ENCODE assay signal across 8 cellular contexts in the genomic region with DNA sequence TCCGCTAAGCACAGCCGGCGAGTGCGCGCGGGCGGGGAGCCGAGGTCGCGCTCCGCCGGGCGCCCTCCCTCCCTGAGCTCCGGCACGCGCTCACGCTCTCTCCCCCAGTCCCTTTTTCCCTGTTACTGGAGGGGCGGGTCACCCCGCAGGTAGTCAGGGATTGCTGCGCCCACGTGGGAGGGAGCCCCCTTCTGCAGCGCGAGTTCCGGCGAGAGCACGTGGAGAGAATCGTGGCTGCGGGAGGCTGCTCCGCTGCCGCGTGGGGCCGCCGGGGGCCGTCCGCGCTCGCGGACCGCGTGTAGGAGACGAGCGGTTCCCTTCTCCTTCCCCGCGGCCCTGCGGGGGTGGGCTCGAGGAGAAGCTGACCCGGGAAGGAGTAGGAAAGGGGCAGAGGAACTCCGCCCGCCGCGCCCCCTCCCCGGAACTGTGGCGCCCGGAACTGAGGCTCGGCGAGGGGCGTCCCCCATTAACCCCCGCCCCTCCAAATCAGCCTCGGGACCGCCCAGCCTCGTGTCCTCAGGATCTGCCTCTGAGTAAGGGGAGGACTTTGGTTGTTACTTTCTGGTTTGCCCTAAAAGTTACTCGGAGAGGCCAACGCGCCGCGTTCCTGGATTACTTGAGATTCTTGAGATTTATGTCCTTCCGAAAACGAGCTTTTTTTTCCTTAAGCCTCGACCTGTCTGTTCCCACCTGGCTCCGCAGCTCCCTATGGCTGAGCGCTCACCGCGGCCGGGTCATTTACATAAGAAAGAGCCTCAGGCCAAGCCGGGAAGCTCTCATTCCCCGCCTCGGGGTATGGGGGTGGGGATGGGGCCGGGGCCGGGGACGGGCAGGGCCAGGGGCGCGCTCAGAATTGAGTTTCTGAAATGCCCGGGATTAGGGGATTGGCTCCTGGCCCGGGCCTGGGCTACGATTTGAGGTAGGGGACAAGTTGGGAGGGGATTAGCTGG. TPM values are rescaled to one million over a fixed set of nuclear protein-coding genes. Genes with fewer than 3 reads are reported as not detected.
A peak's percentile ranks its signal among the peaks of the same experiment; 100 is the strongest.
DNase-seq lines count a peak whose midpoint lies in the region; ATAC-seq, FAIRE-seq and TF ChIP-seq lines count a peak whose summit lies in the region.

No MANE protein-coding gene starts in this region.

- ATAC-seq in GM21529 (IDR thresholded peaks at IDR 0.05; ENCODE audit: unreplicated experiment) = peak; percentile 50

- H3K9me3 ChIP-seq in iPS DF 6.9 (ENCODE audit: control insufficient read depth, insufficient read depth, low read length) = no peaks in the 10 kb centered on the region
- no peaks in the 10 kb centered on the region for H3K9me3 ChIP-seq in spleen

- WGBS in iPS DF 6.9 (ENCODE audit: insufficient coverage, insufficient read length) = no CpG with 5 or more reads among the region's 85 CpGs
- 0 to 2% (median 1%) methylated on average over 47 to 85 of the region's 85 CpGs for WGBS in spleen, 5 donors

- TF ChIP-seq POLR2A in spleen (IDR thresholded peaks at IDR 0.05) (peak in 1 of 3 donors; percentile 0), H54 (IDR thresholded peaks at IDR 0.05; ENCODE audit: low read depth, low read length) (no peak)

- H3K27ac Mint-ChIP-seq in IgD-negative memory B cell = peak overlapping the region; percentile 85 to 94 (median 86)
- peak overlapping the region; percentile 97 for H3K27ac Mint-ChIP-seq in activated naive CD8-positive, alpha-beta T cell treated with anti-CD3 and anti-CD28 coated beads for 36 hours

- no peaks in the 10 kb centered on the region for H3K27me3 ChIP-seq in iPS DF 6.9 (ENCODE audit: control insufficient read depth, insufficient read depth, low read length)
- peaks cover 0 to 38% (median 11%) of the 10 kb centered on the region in 7 donors for H3K27me3 ChIP-seq in spleen (replicated peaks in 1 of 7)

- no peak overlapping the region for H3K27ac ChIP-seq in iPS DF 6.9 (ENCODE audit: low read length)
- H3K27ac ChIP-seq in spleen = peak overlapping the region; percentile 62 to 92 (median 88)

- H3K9me3 Mint-ChIP-seq in IgD-negative memory B cell = no peaks in the 10 kb centered on the region
- no peaks in the 10 kb centered on the region for H3K9me3 Mint-ChIP-seq in activated naive CD8-positive, alpha-beta T cell treated with anti-CD3 and anti-CD28 coated beads for 36 hours

- H3K4me1 ChIP-seq in iPS DF 6.9 (ENCODE audit: control insufficient read depth, insufficient read depth, low read length) (peaks cover 8% of the 10 kb centered on the region), spleen (peaks cover 13 to 75% (median 42%) of the 10 kb centered on the region in 6 donors)

- H3K4me3 Mint-ChIP-seq in IgD-negative memory B cell = peak overlapping the region; percentile 92 to 99 (median 98)
- peak overlapping the region; percentile 96 for H3K4me3 Mint-ChIP-seq in activated naive CD8-positive, alpha-beta T cell treated with anti-CD3 and anti-CD28 coated beads for 36 hours

- peak; percentile 79 for DNase-seq in ELR (ENCODE audit: low read depth)
- peak; percentile 40 for DNase-seq in SKM-1 treated with dmso at 0.1 percent for 144 hours (lab: John Stamatoyannopoulos, UW; ENCODE audit: unreplicated experiment)
- DNase-seq in activated naive CD8-positive, alpha-beta T cell treated with anti-CD3 and anti-CD28 coated beads for 36 hours = peak; percentile 81
- no peak for DNase-seq in iPS DF 6.9 (ENCODE audit: low read depth, low spot score)
- peak; percentile 91 for DNase-seq in spleen
- DNase-seq in H54 (ENCODE audit: insufficient read length, low spot score) = no peak

- no peaks in the 10 kb centered on the region for H3K36me3 Mint-ChIP-seq in IgD-negative memory B cell
- peaks cover 54% of the 10 kb centered on the region for H3K36me3 Mint-ChIP-seq in activated naive CD8-positive, alpha-beta T cell treated with anti-CD3 and anti-CD28 coated beads for 36 hours

- TF ChIP-seq CTCF in spleen (IDR thresholded peaks at IDR 0.05 in 8 of 11, conservative IDR thresholded peaks at IDR 0.05 in 3 of 11) = peak in 1 of 11 experiments; percentile 18

- peaks cover 22 to 23% (median 23%) of the 10 kb centered on the region in 3 donors for H3K4me1 Mint-ChIP-seq in IgD-negative memory B cell
- H3K4me1 Mint-ChIP-seq in activated naive CD8-positive, alpha-beta T cell treated with anti-CD3 and anti-CD28 coated beads for 36 hours = peaks cover 56% of the 10 kb centered on the region

- intact Hi-C loops in spleen (cut with DNase I; ENCODE audit: low total_unique reads) = no loop called here

- H3K4me3 ChIP-seq in iPS DF 6.9 (ENCODE audit: low read length) = peak overlapping the region; percentile 100
- peak overlapping the region; percentile 72 to 98 (median 88) for H3K4me3 ChIP-seq in spleen

- no peak for FAIRE-seq in H54 (lab: Jason Lieb, UNC)

- no peaks in the 10 kb centered on the region for H3K27me3 Mint-ChIP-seq in IgD-negative memory B cell
- no peaks in the 10 kb centered on the region for H3K27me3 Mint-ChIP-seq in activated naive CD8-positive, alpha-beta T cell treated with anti-CD3 and anti-CD28 coated beads for 36 hours

- H3K36me3 ChIP-seq in iPS DF 6.9 (ENCODE audit: control insufficient read depth, insufficient read depth, low read length) (0 out of 2 replicates have a peak, but pooled peaks cover 2% of the 10 kb centered on the region), spleen (no peaks in the 10 kb centered on the region)

RNA-seq across cellular contexts. Expression of gene HK2, which starts 1.2 kb away (rescaled TPM):
- polyA plus RNA-seq in IgD-negative memory B cell (4.3 TPM), spleen (1 to 10 TPM; 4.8 to 8.1 (median 4.9) TPM)
- total RNA-seq in activated naive CD8-positive, alpha-beta T cell treated with anti-CD3 and anti-CD28 coated beads for 36 hours = 100 to 1,000 TPM; 101 to 102 TPM
- 10 to 100 TPM; 15.3 to 67.8 (median 17.3) TPM for total RNA-seq in spleen

Comparison
In these comparisons a context has a peak if more than half of its experiments do, and no peak if none do; other contexts are left out.
1. DNase-seq: peak in ELR (single experiment), SKM-1 treated with dmso at 0.1 percent for 144 hours (single experiment), activated naive CD8-positive, alpha-beta T cell treated with anti-CD3 and anti-CD28 coated beads for 36 hours (single experiment) and spleen (single experiment); none in iPS DF 6.9 (single experiment) and H54 (single experiment).